ENCODE assay signal across 8 cellular contexts in the genomic region with DNA sequence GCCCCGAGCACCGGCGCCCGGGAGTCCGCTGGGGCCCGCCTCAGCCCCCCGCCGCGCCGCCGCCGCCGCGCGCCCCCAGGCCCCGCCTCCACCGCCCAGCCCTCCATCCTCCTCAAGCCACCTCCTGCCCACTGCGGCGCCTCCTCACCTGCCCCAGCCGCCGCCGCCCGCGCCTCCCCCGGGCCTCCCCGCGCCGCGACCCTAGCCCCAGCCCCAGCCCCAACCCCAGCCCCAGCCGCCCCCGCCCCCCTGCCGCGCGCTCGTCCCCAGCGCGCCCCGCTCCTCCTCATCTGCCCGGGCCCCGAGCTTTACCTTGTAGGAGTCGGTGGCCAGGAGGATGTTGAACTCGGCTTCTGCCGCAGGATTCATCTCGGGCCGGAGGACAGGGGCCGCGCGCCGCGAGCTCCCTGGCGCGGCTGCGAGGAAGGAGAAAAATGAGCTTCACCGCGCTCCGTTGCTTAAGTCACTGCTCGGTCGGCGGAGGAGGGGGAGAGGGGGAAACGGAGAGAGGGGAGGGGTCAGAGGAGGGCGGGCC. TPM values are rescaled to one million over a fixed set of nuclear protein-coding genes. Genes with fewer than 3 reads are reported as not detected.
DNase-seq lines count a peak whose midpoint lies in the region; ATAC-seq, FAIRE-seq and TF ChIP-seq lines count a peak whose summit lies in the region.

Gene NAMPT, minus strand, starts transcription at position 468 of the 535 bp plus-strand sequence. Its CDS starts 99 bp downstream, at position 369.

- H3K4me1 ChIP-seq in ACC112 (ENCODE audit: control insufficient read depth, insufficient read depth, low read length, unreplicated experiment) = peaks cover 23% of the 10 kb centered on the region

- TF ChIP-seq POLR2A in GM18505 (IDR thresholded peaks at IDR 0.05; ENCODE audit: borderline replicate concordance, extremely low read depth, insufficient read depth, insufficient read length) = peak; percentile 84

- H3K27me3 ChIP-seq in ACC112 (ENCODE audit: insufficient read depth, low read length) = no peaks in the 10 kb centered on the region
- H3K27me3 ChIP-seq in bronchial epithelial cell (ENCODE audit: control insufficient read depth, insufficient read depth, low read length) = no peaks in the 10 kb centered on the region
- H3K27me3 ChIP-seq in layer of hippocampus (ENCODE audit: control insufficient read depth, insufficient read depth, low read length) = no peaks in the 10 kb centered on the region

- FAIRE-seq in bronchial epithelial cell (lab: Jason Lieb, UNC) = no peak

- DNase-seq in SK-N-DZ (ENCODE audit: low spot score) (peak; percentile 14), bronchial epithelial cell (ENCODE audit: low read depth) (no peak), SHP77 (lab: John Stamatoyannopoulos, UW) (no peak)
- DNase-seq in stimulated activated CD8-positive, alpha-beta memory T cell treated with anti-CD3 and anti-CD28 coated beads, Interleukin-15, amount 100 ng/mL, for 48 hours (ENCODE audit: low read depth in 2 of 2) = peak; percentile 38 to 43

- no peak for TF ChIP-seq CTCF in bronchial epithelial cell (IDR thresholded peaks at IDR 0.05; ENCODE audit: insufficient read depth, low read length, severe bottlenecking)

- H3K36me3 ChIP-seq in ACC112 (ENCODE audit: insufficient read depth, low read length) = 0 out of 2 replicates have a peak, but pooled peaks cover 7% of the 10 kb centered on the region
- H3K36me3 ChIP-seq in bronchial epithelial cell (ENCODE audit: control insufficient read depth, insufficient read depth, low read length) = no peaks in the 10 kb centered on the region

- H3K4me3 ChIP-seq in ACC112 (ENCODE audit: low read depth, low read length) (peak within 1 kb of the TSS; percentile 99), bronchial epithelial cell (ENCODE audit: low read depth, low read length) (peak within 1 kb of the TSS; percentile 67)

- ATAC-seq in GM18505 (IDR thresholded peaks at IDR 0.05; ENCODE audit: unreplicated experiment) (peak; percentile 18), HG03175 (IDR thresholded peaks at IDR 0.05; ENCODE audit: unreplicated experiment) (peak; percentile 15)

- H2AFZ ChIP-seq in ACC112 (ENCODE audit: low read length, unreplicated experiment) = peak within 1 kb of the TSS; percentile 16

- H3K27ac ChIP-seq in ACC112 (ENCODE audit: low read depth, low read length) (peak within 1 kb of the TSS; percentile 98), layer of hippocampus (ENCODE audit: low read depth, low read length) (peak within 1 kb of the TSS; percentile 86)

- peaks cover 52% of the 10 kb centered on the region for H3K79me2 ChIP-seq in ACC112 (ENCODE audit: control insufficient read depth, insufficient read depth, low read length, unreplicated experiment)

RNA-seq across cellular contexts. Expression of gene NAMPT, which starts in this region (rescaled TPM):
- 36.8 and 37.4 TPM in 2 replicates for polyA plus RNA-seq in SK-N-DZ (2014; cell fraction: cytosol; rRNA removed)
- polyA plus RNA-seq in SK-N-DZ (2014; cell fraction: nucleus; rRNA removed) = 28.8 and 30.8 TPM in 2 replicates
- 175 and 415 TPM in 2 replicates for total RNA-seq in bronchial epithelial cell

Comparison
In these comparisons a context has a peak if more than half of its experiments do, and no peak if none do; other contexts are left out.
1. DNase-seq: peak in SK-N-DZ (single experiment) and stimulated activated CD8-positive, alpha-beta memory T cell treated with anti-CD3 and anti-CD28 coated beads, Interleukin-15, amount 100 ng/mL, for 48 hours (2 of 2); none in bronchial epithelial cell (single experiment) and SHP77 (0 of 2).